ENCODE assay signal across 15 cellular contexts in genomic region chr10:110647136-110647430, GRCh38. TPM values are rescaled to one million over a fixed set of nuclear protein-coding genes. Genes with fewer than 3 reads are reported as not detected.
DNase-seq lines count a peak whose midpoint lies in the region; ATAC-seq and TF ChIP-seq lines count a peak whose summit lies in the region.
"Had no signal": no experiment of that assay in that cellular context is flagged by ENCODE, and none has a peak within 500 bp of the region (broad histone marks: within the 10 kb centered on the region; RNA-seq: fewer than 3 reads in every experiment).

No MANE protein-coding gene starts in this region.

- H3K9me2 ChIP-seq in PC-3 (replicated peaks; ENCODE audit: low read length): no peaks in the 10 kb centered on the region

- POLR2A ChIA-PET in PC-3 (lab: Charles Lee; ENCODE audit: unreplicated experiment): no interaction called here

- H3K79me2 ChIP-seq in PC-3 (ENCODE audit: low read length): no peaks in the 10 kb centered on the region

- intact Hi-C loops in heart right ventricle (cut with DNase I): loop anchor here in 4 of 10 donors (5.0 to 10.0 kb wide), 2 partner anchors 35 to 128 kb away; no protein-coding TSS in a partner anchor
- intact Hi-C loops in left ventricle myocardium superior (cut with micrococcal nuclease): no loop called here
- intact Hi-C loops in PC-3 (cut with micrococcal nuclease): loop anchor here (1.0 to 2.0 kb wide), 2 partner anchors 18 to 36 kb away; no protein-coding TSS in a partner anchor

- peak overlapping the region in 9 of 10 donors; percentile 11 to 96 (median 90) for H3K27ac ChIP-seq in heart right ventricle
- H3K27ac ChIP-seq in PC-3 (ENCODE audit: low read length): no peak overlapping the region

- no peaks in the 10 kb centered on the region for H3K9me3 Mint-ChIP-seq in mesothelial cell of epicardium

- H3K27me3 Mint-ChIP-seq in mesothelial cell of epicardium (ENCODE audit: low read depth): peaks cover 5% of the 10 kb centered on the region

- ATAC-seq in heart right ventricle: no peak
- no peak for ATAC-seq in left ventricle myocardium superior
- ATAC-seq in PC-3: peak; percentile 54

- 47 to 62% methylated on average over 3 of the region's 3 CpGs for WGBS in heart right ventricle, 2 donors

- H3K27ac Mint-ChIP-seq in mesothelial cell of epicardium: peak overlapping the region; percentile 48
- H3K27ac Mint-ChIP-seq: CD14-positive monocyte, IgD-negative memory B cell had no signal

- CTCF ChIA-PET in PC-3 (lab: Charles Lee): interaction anchor here (0.6 kb wide), 1 partner anchor 272 kb away, joined by 3 read pairs; the partner anchor contains the start of gene BBIP1

- peak overlapping the region; percentile 69 for H3K4me2 ChIP-seq in PC-3 (ENCODE audit: low read length)

- H3K4me3 ChIP-seq in heart right ventricle (peak overlapping the region in 9 of 10 donors; percentile 57 to 71 (median 68)), PC-3 (ENCODE audit: low read length) (peak overlapping the region; percentile 47)

- H2AFZ ChIP-seq in PC-3 (ENCODE audit: low read length): peak overlapping the region; percentile 58; the same call in 1 of the 2 replicates

- BruUV-seq in PC-3 (replicated peaks; lab: Mats Ljungman, UMichigan): no TSS peak

- H4K20me1 ChIP-seq in PC-3 (ENCODE audit: low read length): no peaks in the 10 kb centered on the region

- H3K4me3 Mint-ChIP-seq in mesothelial cell of epicardium: peak overlapping the region; percentile 16
- H3K4me3 Mint-ChIP-seq: IgD-negative memory B cell had no signal

- H3K4me1 Mint-ChIP-seq in mesothelial cell of epicardium: peaks cover 74% of the 10 kb centered on the region

- no peaks in the 10 kb centered on the region for H3K9me3 ChIP-seq in heart right ventricle
- no peaks in the 10 kb centered on the region for H3K9me3 ChIP-seq in PC-3 (ENCODE audit: low read length)

- H3F3A ChIP-seq in PC-3 (ENCODE audit: low read length, unreplicated experiment): no peaks in the 10 kb centered on the region

- H3K9ac ChIP-seq in PC-3 (ENCODE audit: low read length): no peak overlapping the region

- peaks cover 0 to 71% (median 60%) of the 10 kb centered on the region in 7 donors for H3K27me3 ChIP-seq in heart right ventricle
- no peaks in the 10 kb centered on the region for H3K27me3 ChIP-seq in PC-3 (ENCODE audit: low read length)

- H3K4me1 ChIP-seq in heart right ventricle (peaks cover 0 to 39% (median 25%) of the 10 kb centered on the region in 9 donors), PC-3 (ENCODE audit: insufficient read depth, low read length) (peaks cover 20% of the 10 kb centered on the region)

- no peaks in the 10 kb centered on the region for H3K36me3 Mint-ChIP-seq in mesothelial cell of epicardium

- DNase-seq in heart right ventricle (no peak), left ventricle myocardium superior (no peak), ELR (ENCODE audit: low read depth) (peak; percentile 74), PC-3 (peak; percentile 60), mesothelial cell of epicardium (ENCODE audit: low spot score in 2 of 2, unreplicated experiment in 2 of 2) (no peak), NCI-H446 treated with DMSO at 0.1 percent for 48 hours (lab: John Stamatoyannopoulos, UW) (no peak), KBM-7 (no peak)
- no peak for DNase-seq in activated CD4-positive, alpha-beta T cell treated with anti-CD3 and anti-CD28 coated beads, Interleukin-2, amount 50 U/mL, for 48 hours
- DNase-seq: COR-L47, EL, MV-4-11, NCI-H1930, SW 1271 had no signal

- H3K36me3 ChIP-seq in heart right ventricle (no peaks in the 10 kb centered on the region), PC-3 (ENCODE audit: low read depth, low read length) (no peaks in the 10 kb centered on the region)

- in situ Hi-C loops in KBM-7 (cut with MboI; ENCODE audit: low pct_unique_long_range_greater_than_20kb, low sequenced_read_pairs): no loop called here

- TF ChIP-seq CTCF in heart right ventricle (IDR thresholded peaks at IDR 0.05): no peak
- no peak for TF ChIP-seq CTCF in PC-3 (conservative IDR thresholded peaks at IDR 0.05; ENCODE audit: low read depth, low read length)
- no peak for TF ChIP-seq CTCF in mesothelial cell of epicardium (IDR thresholded peaks at IDR 0.05; ENCODE audit: unreplicated experiment)

RNA-seq across cellular contexts. Expression of gene RBM20, which starts 2.9 kb away (rescaled TPM):
- total RNA-seq in heart right ventricle (100 to 1,000 TPM in 8 of 10 donors, 10 to 100 TPM in 2; 69.4 to 186 (median 145) TPM), left ventricle myocardium superior (114 TPM), PC-3 (2014; rRNA removed) (0.40 and 1.3 TPM in 2 replicates), mesothelial cell of epicardium (20.5 to 23.3 TPM (median 20.7 TPM) in 3 replicates)
- polyA plus RNA-seq in heart right ventricle: 10 to 100 TPM; 10.1 to 61.9 TPM
- polyA plus RNA-seq: CD14-positive monocyte, IgD-negative memory B cell had no signal

Comparison
In these comparisons a context has a peak if more than half of its experiments do, and no peak if none do; other contexts are left out.
1. DNase-seq: peak in ELR (single experiment) and PC-3 (single experiment); none in heart right ventricle (0 of 2), left ventricle myocardium superior (single experiment), mesothelial cell of epicardium (0 of 2), NCI-H446 treated with DMSO at 0.1 percent for 48 hours (single experiment), KBM-7 (single experiment) and activated CD4-positive, alpha-beta T cell treated with anti-CD3 and anti-CD28 coated beads, Interleukin-2, amount 50 U/mL, for 48 hours (0 of 2).